Comparison of ENCODE assay signal across 25 cellular contexts in genomic region chr7:11896663-11897062, GRCh38.
DNase-seq lines count a peak whose midpoint lies in the region; ATAC-seq, FAIRE-seq and TF ChIP-seq lines count a peak whose summit lies in the region.
"Had no signal": no experiment of that assay in that cellular context is flagged by ENCODE, and none has a peak within 500 bp of the region (broad histone marks: within the 10 kb centered on the region; RNA-seq: fewer than 3 reads in every experiment).

No MANE protein-coding gene starts in this region.

- ATAC-seq in pancreas (no peak), HG02870 (IDR thresholded peaks at IDR 0.05; ENCODE audit: unreplicated experiment) (no peak), GM19351 (IDR thresholded peaks at IDR 0.05; ENCODE audit: unreplicated experiment) (no peak), HG03135 (IDR thresholded peaks at IDR 0.05; ENCODE audit: unreplicated experiment) (no peak)
- ATAC-seq: HCT116, T-helper 17 cell had no signal

- DNase-seq in M059J (ENCODE audit: low read depth), result peak; percentile 62
- no peak for DNase-seq in SK-N-MC (ENCODE audit: low read depth, low spot score)
- peak; percentile 5 for DNase-seq in fibroblast of villous mesenchyme (ENCODE audit: low read depth)
- no peak for DNase-seq in pancreas
- DNase-seq in hepatic stellate cell (ENCODE audit: low spot score), result no peak
- DNase-seq: C1 segment of cervical spinal cord; Calu3; CD8-positive, alpha-beta memory T cell; DMS53; GOT3; MM.1S; NCI-H1048; NCI-H1417 treated with DMSO at 0.1 percent for 48 hours; NCI-H187 treated with DMSO at 0.1 percent for 48 hours; NCI-H2107; NCI-H510A treated with DMSO at 0.1 percent for 48 hours; NCI-H774; Peyer's patch; SW 1271; T-helper 17 cell had no signal

- 20 to 22% methylated on average over 1 of the region's 1 CpG for WGBS in pancreas, 2 donors

- no peaks in the 10 kb centered on the region for H3K9me3 ChIP-seq in SK-N-MC (ENCODE audit: low read depth, low read length)
- H3K9me3 ChIP-seq in pancreas, result no peaks in the 10 kb centered on the region
- H3K9me3 ChIP-seq: Peyer's patch, SJSA1 had no signal

- no peak for TF ChIP-seq CTCF in fibroblast of villous mesenchyme (IDR thresholded peaks at IDR 0.05; ENCODE audit: insufficient read depth, low read depth, low read length)
- TF ChIP-seq CTCF in pancreas (IDR thresholded peaks at IDR 0.05), result no peak

- no peak overlapping the region for H3K4me3 ChIP-seq in SK-N-MC
- H3K4me3 ChIP-seq in fibroblast of villous mesenchyme (ENCODE audit: low read depth, low read length), result no peak overlapping the region
- H3K4me3 ChIP-seq in pancreas, result no peak overlapping the region
- H3K4me3 ChIP-seq: Peyer's patch, SJSA1 had no signal

- H3K36me3 ChIP-seq in SK-N-MC (ENCODE audit: insufficient read depth, low read length), result no peaks in the 10 kb centered on the region
- no peaks in the 10 kb centered on the region for H3K36me3 ChIP-seq in pancreas
- H3K36me3 ChIP-seq: Peyer's patch, SJSA1 had no signal

- intact Hi-C loops in pancreas (cut with DNase I), result no loop called here

- no peaks in the 10 kb centered on the region for H3K27me3 ChIP-seq in pancreas
- H3K27me3 ChIP-seq: Peyer's patch, SJSA1 had no signal

- H3K27ac ChIP-seq in SK-N-MC (0 out of 2 replicates have a peak overlapping the region, but pooled peaks have one; percentile 21), pancreas (no peak overlapping the region)
- H3K27ac ChIP-seq: Peyer's patch, SJSA1 had no signal

- no peaks in the 10 kb centered on the region for H3K4me1 ChIP-seq in pancreas
- H3K4me1 ChIP-seq: Peyer's patch, SJSA1 had no signal

- FAIRE-seq in pancreas (lab: Jason Lieb, UNC), result peak; percentile 39

- no peak overlapping the region for H3K9ac ChIP-seq in SK-N-MC (ENCODE audit: insufficient read length)

Comparison
In these comparisons a context has a peak if more than half of its experiments do, and no peak if none do; other contexts are left out.
1. DNase-seq: peak in M059J (single experiment) and fibroblast of villous mesenchyme (single experiment); none in SK-N-MC (single experiment), pancreas (0 of 6) and hepatic stellate cell (single experiment).